In the genomic region with DNA sequence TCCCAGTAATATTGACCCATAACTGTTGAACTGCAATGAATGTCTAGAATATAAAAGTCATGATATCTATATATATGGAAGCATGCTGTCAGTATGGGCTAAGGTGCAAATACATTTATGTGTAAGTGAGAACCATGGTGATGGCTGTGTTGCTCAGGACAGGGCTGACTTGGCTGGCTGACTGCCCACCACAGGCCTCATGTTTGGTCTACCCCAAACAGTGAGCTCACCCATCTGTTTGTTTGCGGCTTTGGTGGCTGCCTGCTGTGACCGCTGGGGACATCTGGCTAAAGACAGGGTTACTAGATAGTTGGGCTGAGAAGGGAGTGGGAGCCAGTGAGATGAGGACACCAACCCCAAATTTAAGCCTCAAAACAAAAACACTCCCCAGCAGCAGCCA, we compare ENCODE assay signal across 1 cellular context.
TF ChIP-seq lines count a peak whose summit lies in the region.

No MANE protein-coding gene starts in this region.

TF ChIP-seq in HCT116, 20 proteins besides CTCF, POLR2A, EP300 and RAD21 (continued from another document):
- TF ChIP-seq ELF1 (IDR thresholded peaks at IDR 0.05; ENCODE audit: borderline replicate concordance, low read depth), result no peak
- no peak for TF ChIP-seq SIN3A (IDR thresholded peaks at IDR 0.05; ENCODE audit: low read depth)
- TF ChIP-seq CEBPB (IDR thresholded peaks at IDR 0.05; ENCODE audit: low read depth), result no peak
- no peak for TF ChIP-seq EGR1 (IDR thresholded peaks at IDR 0.05; ENCODE audit: low read depth)
- TF ChIP-seq ZNF274 (IDR thresholded peaks at IDR 0.05; ENCODE audit: low read depth, low read length), result no peak
- TF ChIP-seq SP1 (IDR thresholded peaks at IDR 0.05; ENCODE audit: low read depth), result no peak
TF ChIP-seq in HCT116: peak in this region for 0.
